Comparison of ENCODE assay signal across 9 cellular contexts in the genomic region with DNA sequence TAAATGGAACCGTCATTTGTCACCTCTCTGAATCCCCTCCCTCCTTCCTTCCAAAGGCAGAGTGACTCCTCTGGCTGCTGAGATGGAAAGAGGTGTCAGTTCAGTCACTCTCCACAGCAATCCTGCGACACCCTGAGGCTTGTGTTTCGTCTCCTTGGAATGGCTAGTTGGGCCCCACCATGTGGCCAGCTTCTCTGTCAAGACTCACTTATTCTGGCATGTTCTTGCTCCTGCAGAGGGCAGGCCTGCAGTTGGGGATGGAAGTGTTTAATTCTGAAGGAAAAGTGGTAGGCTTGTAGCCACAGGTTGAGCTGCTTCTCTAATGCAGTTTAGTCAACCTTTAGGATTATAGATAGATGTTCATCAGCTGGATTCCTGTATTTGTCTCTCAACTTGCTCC.
A peak's percentile ranks its signal among the peaks of the same experiment; 100 is the strongest.
DNase-seq lines count a peak whose midpoint lies in the region; ATAC-seq and TF ChIP-seq lines count a peak whose summit lies in the region.
"Had no signal": no experiment of that assay in that cellular context is flagged by ENCODE, and none has a peak within 500 bp of the region (broad histone marks: within the 10 kb centered on the region; RNA-seq: fewer than 3 reads in every experiment).

No MANE protein-coding gene starts in this region.

- H3K4me2 ChIP-seq in HCT116 (ENCODE audit: low read length) = no peak overlapping the region

- H3K4me1 ChIP-seq in HCT116 (ENCODE audit: control insufficient read depth in 1 of 2, insufficient read depth in 2 of 2, low read length in 2 of 2) = no peaks in the 10 kb centered on the region

- H3K9me2 ChIP-seq in HCT116 (ENCODE audit: insufficient read depth) = no peaks in the 10 kb centered on the region

- POLR2A ChIA-PET in HCT116 (lab: Charles Lee) = no interaction called here

- no peaks in the 10 kb centered on the region for H3K79me2 ChIP-seq in HCT116 (ENCODE audit: insufficient read depth, low read length)

- TF ChIP-seq POLR2A in HCT116 (IDR thresholded peaks at IDR 0.05; ENCODE audit: borderline replicate concordance, extremely low read depth, insufficient read depth, insufficient read length) = no peak

- no TSS peak for BruUV-seq in HCT116 (replicated peaks; lab: Mats Ljungman, UMichigan)

- H3K27me3 ChIP-seq in HCT116 (ENCODE audit: insufficient read depth, low read length) = no peaks in the 10 kb centered on the region

- intact Hi-C loops in HCT116 (cut with micrococcal nuclease) = no loop called here
- intact Hi-C loops in left cardiac atrium (cut with DNase I) = no loop called here

- TF ChIP-seq RAD21 in HCT116 (IDR thresholded peaks at IDR 0.05; ENCODE audit: low read depth) = peak; percentile 34; the same call in 1 of the 2 replicates

- no peaks in the 10 kb centered on the region for H4K20me1 ChIP-seq in HCT116 (ENCODE audit: insufficient read depth)

- H2AFZ ChIP-seq in HCT116 (ENCODE audit: low read depth, low read length, poor library complexity, severe bottlenecking) = no peak overlapping the region

- no peak overlapping the region for H3K9ac ChIP-seq in HCT116 (ENCODE audit: low read length)

- no peak overlapping the region for H3K4me3 ChIP-seq in HCT116 (replicated peaks in 1 of 2; ENCODE audit: low read depth in 1 of 2, low read length in 2 of 2)

- ATAC-seq in HCT116 (peak; percentile 75), left cardiac atrium (peak; percentile 54 to 65), HG03039 (IDR thresholded peaks at IDR 0.05; ENCODE audit: unreplicated experiment) (no peak)

- no peaks in the 10 kb centered on the region for H3K9me3 ChIP-seq in HCT116 (ENCODE audit: control insufficient read depth in 1 of 2, insufficient read depth in 1 of 2, low read depth in 1 of 2, low read length in 2 of 2)

- H3K36me3 ChIP-seq in HCT116 (ENCODE audit: control insufficient read depth in 1 of 2, insufficient read depth in 2 of 2, low read length in 2 of 2) = no peaks in the 10 kb centered on the region

- CTCF ChIA-PET in HCT116 (lab: Charles Lee) = interaction anchor here (0.9 to 1.3 kb wide), 2 partner anchors 14 to 152 kb away, joined by 3 read pairs; no protein-coding TSS in a partner anchor

- DNase-seq in HCT116 (ENCODE audit: low read depth, low spot score) = peak; percentile 16
- peak; percentile 13 for DNase-seq in UCSD-AML1 (lab: John Stamatoyannopoulos, UW; ENCODE audit: unreplicated experiment)
- peak; percentile 33 for DNase-seq in left cardiac atrium
- DNase-seq in putamen (ENCODE audit: low spot score) = peak; percentile 7
- no peak for DNase-seq in superior temporal gyrus (ENCODE audit: extremely low spot score)
- no peak for DNase-seq in NCI-H1105 treated with DMSO at 0.1 percent for 48 hours (lab: John Stamatoyannopoulos, UW)
- no peak for DNase-seq in foreskin melanocyte
- DNase-seq: MM.1S had no signal

- TF ChIP-seq CTCF in HCT116 (IDR thresholded peaks at IDR 0.05 in 2 of 3, conservative IDR thresholded peaks at IDR 0.05 in 1 of 3; ENCODE audit: borderline replicate concordance in 1 of 3, insufficient read depth in 1 of 3, low read depth in 2 of 3, low read length in 2 of 3) = peak; percentile 10 to 54 (median 23); a peak in 2 of 6 replicates

- no peak overlapping the region for H3K27ac ChIP-seq in HCT116 (ENCODE audit: low read depth, low read length)

- RAD21 ChIA-PET in HCT116 (lab: Charles Lee; ENCODE audit: low non-redundant PET in 1 of 2, low total read pairs in 2 of 2, uncharacterized antibody in 2 of 2, unreplicated experiment in 2 of 2) = no interaction called here

TF ChIP-seq in HCT116, 20 proteins besides CTCF, POLR2A, EP300 and RAD21:
- TF ChIP-seq EZH2 (IDR thresholded peaks at IDR 0.05) (no peak), ZNF274 (IDR thresholded peaks at IDR 0.05; ENCODE audit: low read depth, low read length) (no peak)
- TF ChIP-seq, protein P1, sequence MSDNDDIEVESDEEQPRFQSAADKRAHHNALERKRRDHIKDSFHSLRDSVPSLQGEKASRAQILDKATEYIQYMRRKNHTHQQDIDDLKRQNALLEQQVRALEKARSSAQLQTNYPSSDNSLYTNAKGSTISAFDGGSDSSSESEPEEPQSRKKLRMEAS (IDR thresholded peaks at IDR 0.05) = peak; percentile 23; the same call in 1 of the 2 replicates

Comparison
In these comparisons a context has a peak if more than half of its experiments do, and no peak if none do; other contexts are left out.
1. DNase-seq: peak in HCT116 (single experiment), UCSD-AML1 (single experiment), left cardiac atrium (single experiment) and putamen (single experiment); none in superior temporal gyrus (single experiment), NCI-H1105 treated with DMSO at 0.1 percent for 48 hours (single experiment) and foreskin melanocyte (single experiment).